ENCODE assay signal across 8 cellular contexts in the genomic region with DNA sequence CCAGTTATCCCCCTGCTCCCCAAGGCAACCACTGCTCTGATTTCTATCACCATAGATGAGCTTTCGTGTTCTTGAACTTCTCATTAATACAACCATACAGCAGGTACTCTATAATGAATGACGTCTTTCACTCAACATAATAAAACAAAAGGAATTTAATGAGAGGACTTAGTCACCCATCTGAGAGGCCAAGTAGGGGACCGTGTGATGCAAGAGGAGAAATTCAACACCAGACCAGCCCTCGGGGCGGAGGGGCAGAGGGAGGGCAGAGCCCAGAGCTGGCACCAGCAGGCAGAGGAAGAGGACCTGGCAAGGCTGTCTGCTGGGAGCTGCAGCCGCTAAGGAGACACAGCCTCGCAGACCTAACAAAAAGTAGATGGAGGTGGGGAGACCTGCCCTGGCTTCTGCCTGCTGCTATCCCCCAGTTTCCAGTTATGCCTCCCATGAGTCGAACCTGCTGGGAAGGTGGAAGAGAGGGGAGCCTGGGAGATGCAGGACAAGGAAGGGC. TPM values are rescaled to one million over a fixed set of nuclear protein-coding genes. Genes with fewer than 3 reads are reported as not detected.
DNase-seq lines count a peak whose midpoint lies in the region; ATAC-seq, FAIRE-seq and TF ChIP-seq lines count a peak whose summit lies in the region.

No MANE protein-coding gene starts in this region.

- POLR2A ChIA-PET in BJ (lab: Charles Lee), result no interaction called here

- no peaks in the 10 kb centered on the region for H3K36me3 ChIP-seq in BJ (ENCODE audit: control insufficient read depth, insufficient read depth, low read length)

- DNase-seq in BJ (ENCODE audit: low read depth) (peak; percentile 77), M059J (ENCODE audit: low read depth) (peak; percentile 100), amniotic stem cell (lab: John Stamatoyannopoulos, UW) (peak; percentile 68), iris pigment epithelial cell (ENCODE audit: low read depth) (peak; percentile 81), urothelium cell line (ENCODE audit: low spot score) (peak; percentile 97)

- no peak overlapping the region for H3K4me3 ChIP-seq in BJ (ENCODE audit: low read depth, low read length)

- no peaks in the 10 kb centered on the region for H3K27me3 ChIP-seq in BJ (ENCODE audit: control insufficient read depth, insufficient read depth, low read length)

- ATAC-seq in HG03039 (IDR thresholded peaks at IDR 0.05; ENCODE audit: unreplicated experiment) (no peak), GM18498 (IDR thresholded peaks at IDR 0.05; ENCODE audit: unreplicated experiment) (no peak), HG03196 (IDR thresholded peaks at IDR 0.05; ENCODE audit: unreplicated experiment) (no peak)

- FAIRE-seq in urothelium cell line (lab: Jason Lieb, UNC), result peak; percentile 94

- CTCF ChIA-PET in BJ (lab: Yijun Ruan, JAX), result interaction anchor here (1.4 to 7.7 kb wide), 4 partner anchors 11 to 45 kb away, joined by 5 to 269 read pairs (median 54); no protein-coding TSS in a partner anchor

- TF ChIP-seq CTCF in BJ (IDR thresholded peaks at IDR 0.05; ENCODE audit: insufficient read depth, low read depth, low read length), result no peak

RNA-seq across cellular contexts. Expression of a gene that starts 13.7 kb away (rescaled TPM):
- polyA plus RNA-seq in BJ (2011; rRNA removed), result 0.91 and 2.0 TPM in 2 replicates
- polyA minus RNA-seq in BJ (2011; rRNA and poly(A)+ RNA removed), result 0.14 and 0.21 TPM in 2 replicates
- 0.44 TPM in 1 of 2 replicates, not detected in the other for total RNA-seq in M059J (2014; rRNA removed; shearing (Covaris generic))

RNA-seq across cellular contexts. Expression of a gene that starts 16.8 kb away (rescaled TPM):
- 0.58 and 0.82 TPM in 2 replicates for polyA plus RNA-seq in BJ (2011; rRNA removed)
- polyA minus RNA-seq in BJ (2011; rRNA and poly(A)+ RNA removed), result 0.38 and 0.41 TPM in 2 replicates
- not detected in 2 replicates for total RNA-seq in M059J (2014; rRNA removed; shearing (Covaris generic))
